Comparison of ENCODE assay signal across 2 cellular contexts in genomic region chr1:243217401-243217800, GRCh38.
TF ChIP-seq lines count a peak whose summit lies in the region.

No MANE protein-coding gene starts in this region.

TF ChIP-seq in SK-N-SH, 30 proteins besides CTCF, POLR2A, EP300 and RAD21 (continued from another document):
- TF ChIP-seq, protein P1, sequence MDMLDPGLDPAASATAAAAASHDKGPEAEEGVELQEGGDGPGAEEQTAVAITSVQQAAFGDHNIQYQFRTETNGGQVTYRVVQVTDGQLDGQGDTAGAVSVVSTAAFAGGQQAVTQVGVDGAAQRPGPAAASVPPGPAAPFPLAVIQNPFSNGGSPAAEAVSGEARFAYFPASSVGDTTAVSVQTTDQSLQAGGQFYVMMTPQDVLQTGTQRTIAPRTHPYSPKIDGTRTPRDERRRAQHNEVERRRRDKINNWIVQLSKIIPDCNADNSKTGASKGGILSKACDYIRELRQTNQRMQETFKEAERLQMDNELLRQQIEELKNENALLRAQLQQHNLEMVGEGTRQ (IDR thresholded peaks at IDR 0.05; ENCODE audit: borderline replicate concordance, low read depth, low read length) = no peak
- no peak for TF ChIP-seq FOXM1 (IDR thresholded peaks at IDR 0.05; ENCODE audit: low read depth)
- TF ChIP-seq ELF1 (IDR thresholded peaks at IDR 0.05) = no peak
- no peak for TF ChIP-seq CHD2 (IDR thresholded peaks at IDR 0.05; ENCODE audit: low read length, partially characterized antibody)

TF ChIP-seq in SK-N-SH treated with all-trans-retinoic acid at 6 μM for 48 hours, 23 proteins besides CTCF, POLR2A, EP300 and RAD21 (continued from another document):
- TF ChIP-seq PPARA (CRISPR knock-in tag; IDR thresholded peaks at IDR 0.05; ENCODE audit: borderline replicate concordance) (no peak), OSR1 (CRISPR knock-in tag; IDR thresholded peaks at IDR 0.05) (no peak)
- TF ChIP-seq, protein P2, sequence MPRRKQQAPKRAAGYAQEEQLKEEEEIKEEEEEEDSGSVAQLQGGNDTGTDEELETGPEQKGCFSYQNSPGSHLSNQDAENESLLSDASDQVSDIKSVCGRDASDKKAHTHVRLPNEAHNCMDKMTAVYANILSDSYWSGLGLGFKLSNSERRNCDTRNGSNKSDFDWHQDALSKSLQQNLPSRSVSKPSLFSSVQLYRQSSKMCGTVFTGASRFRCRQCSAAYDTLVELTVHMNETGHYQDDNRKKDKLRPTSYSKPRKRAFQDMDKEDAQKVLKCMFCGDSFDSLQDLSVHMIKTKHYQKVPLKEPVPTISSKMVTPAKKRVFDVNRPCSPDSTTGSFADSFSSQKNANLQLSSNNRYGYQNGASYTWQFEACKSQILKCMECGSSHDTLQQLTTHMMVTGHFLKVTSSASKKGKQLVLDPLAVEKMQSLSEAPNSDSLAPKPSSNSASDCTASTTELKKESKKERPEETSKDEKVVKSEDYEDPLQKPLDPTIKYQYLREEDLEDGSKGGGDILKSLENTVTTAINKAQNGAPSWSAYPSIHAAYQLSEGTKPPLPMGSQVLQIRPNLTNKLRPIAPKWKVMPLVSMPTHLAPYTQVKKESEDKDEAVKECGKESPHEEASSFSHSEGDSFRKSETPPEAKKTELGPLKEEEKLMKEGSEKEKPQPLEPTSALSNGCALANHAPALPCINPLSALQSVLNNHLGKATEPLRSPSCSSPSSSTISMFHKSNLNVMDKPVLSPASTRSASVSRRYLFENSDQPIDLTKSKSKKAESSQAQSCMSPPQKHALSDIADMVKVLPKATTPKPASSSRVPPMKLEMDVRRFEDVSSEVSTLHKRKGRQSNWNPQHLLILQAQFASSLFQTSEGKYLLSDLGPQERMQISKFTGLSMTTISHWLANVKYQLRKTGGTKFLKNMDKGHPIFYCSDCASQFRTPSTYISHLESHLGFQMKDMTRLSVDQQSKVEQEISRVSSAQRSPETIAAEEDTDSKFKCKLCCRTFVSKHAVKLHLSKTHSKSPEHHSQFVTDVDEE (CRISPR knock-in tag; IDR thresholded peaks at IDR 0.05) = no peak
